ENCODE assay signal across 17 cellular contexts in the genomic region with DNA sequence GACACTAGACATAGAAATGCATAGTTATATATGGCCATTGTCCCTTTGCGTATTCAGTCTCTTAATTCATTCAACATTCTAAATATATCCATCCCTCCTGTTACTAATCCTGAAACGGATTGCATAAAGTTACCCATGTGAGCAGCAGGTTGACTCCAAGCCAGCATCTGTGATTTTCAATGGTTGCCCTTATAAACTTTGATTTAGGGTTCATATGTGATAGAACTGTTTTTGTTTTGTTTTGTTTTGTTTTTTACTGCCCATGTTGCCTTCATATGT. TPM values are rescaled to one million over a fixed set of nuclear protein-coding genes. Genes with fewer than 3 reads are reported as not detected.
DNase-seq lines count a peak whose midpoint lies in the region; ATAC-seq, FAIRE-seq and TF ChIP-seq lines count a peak whose summit lies in the region.
"Had no signal": no experiment of that assay in that cellular context is flagged by ENCODE, and none has a peak within 500 bp of the region (broad histone marks: within the 10 kb centered on the region; RNA-seq: fewer than 3 reads in every experiment).

No MANE protein-coding gene starts in this region.

- DNase-seq in Right ventricle myocardium superior (no peak), right cardiac atrium (no peak), H1 (ENCODE audit: low read depth in 1 of 2, low spot score in 2 of 2) (no peak), osteoblast (ENCODE audit: insufficient read length, low spot score, missing footprints) (peak; percentile 14), suprapubic skin (ENCODE audit: low spot score in 2 of 2) (peak; percentile 0 to 15), mesendoderm (no peak)
- DNase-seq: GDM1 had no signal

- H3K27me3 ChIP-seq in right cardiac atrium (ENCODE audit: control insufficient read depth, insufficient read depth) (no peaks in the 10 kb centered on the region), H1 (replicated peaks in 1 of 4; ENCODE audit: control insufficient read depth in 3 of 4, extremely low read depth in 1 of 4, insufficient read depth in 3 of 4, low read length in 3 of 4) (no peaks in the 10 kb centered on the region; a peak in 1 of 7 replicates), osteoblast (ENCODE audit: insufficient read depth, low read length) (no peaks in the 10 kb centered on the region), suprapubic skin (no peaks in the 10 kb centered on the region), mesendoderm (ENCODE audit: insufficient read depth, low read length, poor library complexity) (no peaks in the 10 kb centered on the region)
- H3K27me3 ChIP-seq: BE2C; BLaER1 treated with 17β-estradiol and CSF1 and Interleukin-3, amounts not matched to agents 10 nM and 100 nM had no signal

- H2BK5ac ChIP-seq in H1 (ENCODE audit: low read depth, low read length) (no peak overlapping the region), mesendoderm (ENCODE audit: low read length) (no peak overlapping the region)

- no peaks in the 10 kb centered on the region for H3K9me3 ChIP-seq in right cardiac atrium (ENCODE audit: control insufficient read depth, low read length)
- H3K9me3 ChIP-seq in H1 (ENCODE audit: insufficient read depth in 2 of 2, low read depth in 1 of 2, low read length in 1 of 2) = no peaks in the 10 kb centered on the region
- H3K9me3 ChIP-seq in osteoblast (ENCODE audit: low read depth, low read length) = no peaks in the 10 kb centered on the region
- H3K9me3 ChIP-seq in suprapubic skin = no peaks in the 10 kb centered on the region
- H3K9me3 ChIP-seq: A549; BE2C; BLaER1 treated with 17β-estradiol and CSF1 and Interleukin-3, amounts not matched to agents 10 nM and 100 nM had no signal

- FAIRE-seq in H1 (lab: Jason Lieb, UNC) = no peak
- FAIRE-seq: A549, D721Med had no signal

- no peak overlapping the region for H3K14ac ChIP-seq in H1 (ENCODE audit: insufficient read length)

- H2BK15ac ChIP-seq in H1 (ENCODE audit: low read length) (0 out of 2 replicates have a peak overlapping the region, but pooled peaks have one; percentile 83), mesendoderm (replicated peaks; ENCODE audit: low read depth) (no peak overlapping the region)

- H3K4me3 ChIP-seq in right cardiac atrium (ENCODE audit: low read length) = no peak overlapping the region
- no peak overlapping the region for H3K4me3 ChIP-seq in H1 (ENCODE audit: extremely low read depth in 1 of 4, insufficient read depth in 2 of 4, low read depth in 3 of 4, low read length in 4 of 4)
- H3K4me3 ChIP-seq in osteoblast (ENCODE audit: insufficient read depth, low read length) = no peak overlapping the region
- H3K4me3 ChIP-seq in suprapubic skin = no peak overlapping the region
- no peak overlapping the region for H3K4me3 ChIP-seq in mesendoderm (ENCODE audit: low read length)
- H3K4me3 ChIP-seq: A549; BLaER1 treated with 17β-estradiol and CSF1 and Interleukin-3, amounts not matched to agents 10 nM and 100 nM; GM12878; GM23248 had no signal

- H4K5ac ChIP-seq in H1 (ENCODE audit: insufficient read length, low read depth, low read length) (no peak overlapping the region), mesendoderm (ENCODE audit: low read length) (no peak overlapping the region)

- H3K9ac ChIP-seq in H1 (replicated peaks in 1 of 4; ENCODE audit: extremely low read depth in 1 of 4, low read depth in 3 of 4, low read length in 3 of 4) (no peak overlapping the region), mesendoderm (ENCODE audit: low read length) (no peak overlapping the region)
- H3K9ac ChIP-seq: BLaER1 treated with 17β-estradiol and CSF1 and Interleukin-3, amounts not matched to agents 10 nM and 100 nM; GM23248 had no signal

- H3K79me1 ChIP-seq in H1 (ENCODE audit: low read depth, low read length) (no peaks in the 10 kb centered on the region), mesendoderm (ENCODE audit: low read length) (no peaks in the 10 kb centered on the region)

- H4K20me1 ChIP-seq in H1 (replicated peaks in 1 of 2; ENCODE audit: control insufficient read depth in 1 of 2, insufficient read depth in 2 of 2, low read length in 2 of 2) (peaks cover 0 to 6% of the 10 kb centered on the region in 2 experiments), osteoblast (ENCODE audit: insufficient read depth, low read length) (no peaks in the 10 kb centered on the region)
- H4K20me1 ChIP-seq: BLaER1 treated with 17β-estradiol and CSF1 and Interleukin-3, amounts not matched to agents 10 nM and 100 nM had no signal

- no peak overlapping the region for H4K91ac ChIP-seq in H1 (replicated peaks; ENCODE audit: insufficient read length, low read length)

- H3K18ac ChIP-seq in H1 (ENCODE audit: extremely low read depth, low read length) = no peak overlapping the region
- no peak overlapping the region for H3K18ac ChIP-seq in mesendoderm (ENCODE audit: low read length)

- H3K79me2 ChIP-seq in H1 (ENCODE audit: control insufficient read depth in 1 of 2, insufficient read depth in 2 of 2, low read length in 2 of 2) (no peaks in the 10 kb centered on the region), osteoblast (ENCODE audit: insufficient read depth, low read length) (no peaks in the 10 kb centered on the region), mesendoderm (ENCODE audit: control insufficient read depth, insufficient read depth, low read length) (no peaks in the 10 kb centered on the region)

- CTCF ChIA-PET in H1 (lab: Charles Lee; ENCODE audit: partially characterized antibody) = interaction anchor here (0.6 to 19.9 kb wide), 23 partner anchors 11 to 338 kb away, joined by 3 to 322 read pairs (median 5); no protein-coding TSS in a partner anchor

- TF ChIP-seq POLR2A in H1 (IDR thresholded peaks at IDR 0.05; ENCODE audit: control extremely low read depth in 1 of 2, low read depth in 2 of 2, low read length in 2 of 2) (no peak), suprapubic skin (IDR thresholded peaks at IDR 0.05) (no peak)

- ATAC-seq in Right ventricle myocardium superior (ENCODE audit: poor library complexity) (peak; percentile 3), right cardiac atrium (no peak), HG02678 (IDR thresholded peaks at IDR 0.05; ENCODE audit: unreplicated experiment) (no peak)

- POLR2A ChIA-PET in H1 (lab: Charles Lee; ENCODE audit: partially characterized antibody) = interaction anchor here (1.5 kb wide), 1 partner anchor 113 kb away, joined by 3 read pairs; no protein-coding TSS in a partner anchor

- no peak for TF ChIP-seq RAD21 in H1 (IDR thresholded peaks at IDR 0.05 in 1 of 2, conservative IDR thresholded peaks at IDR 0.05 in 1 of 2; ENCODE audit: low read depth in 2 of 2, low read length in 2 of 2)

- H3K56ac ChIP-seq in H1 (replicated peaks; ENCODE audit: insufficient read length, low read depth, low read length) = no peak overlapping the region
- no peak overlapping the region for H3K56ac ChIP-seq in mesendoderm (ENCODE audit: low read length)

- no peak overlapping the region for H2AFZ ChIP-seq in H1 (ENCODE audit: low read length)
- no peak overlapping the region for H2AFZ ChIP-seq in osteoblast (ENCODE audit: low read length)
- H2AFZ ChIP-seq: GM23248 had no signal

- H3K36me3 ChIP-seq in H1 (ENCODE audit: control insufficient read depth in 2 of 4, insufficient read depth in 4 of 4, low read length in 3 of 4) (no peaks in the 10 kb centered on the region), osteoblast (ENCODE audit: insufficient read depth, low read length) (no peaks in the 10 kb centered on the region), suprapubic skin (no peaks in the 10 kb centered on the region), mesendoderm (ENCODE audit: control insufficient read depth, insufficient read depth, low read length) (no peaks in the 10 kb centered on the region)
- H3K36me3 ChIP-seq: BE2C; BLaER1 treated with 17β-estradiol and CSF1 and Interleukin-3, amounts not matched to agents 10 nM and 100 nM had no signal

- no peak for TF ChIP-seq CTCF in H1 (IDR thresholded peaks at IDR 0.05; ENCODE audit: control extremely low read depth in 1 of 3, insufficient read depth in 1 of 3, low read depth in 1 of 3, low read length in 3 of 3)
- no peak for TF ChIP-seq CTCF in osteoblast (IDR thresholded peaks at IDR 0.05; ENCODE audit: extremely low read depth, low read depth, low read length)
- TF ChIP-seq CTCF in suprapubic skin (IDR thresholded peaks at IDR 0.05) = no peak

- WGBS in right cardiac atrium = 56% methylated on average over 2 of the region's 2 CpGs
- 87% methylated on average over 2 of the region's 2 CpGs; no CpG with 5 or more reads in 1 of the 2 experiments for WGBS in H1 (ENCODE audit: extremely low coverage in 1 of 2, insufficient coverage in 1 of 2, insufficient read length in 1 of 2, insufficient replicate concordance in 2 of 2, low coverage in 1 of 2, low lambda C conversion rate in 2 of 2, missing lambda C conversion rate in 1 of 2), 2 experiments
- WGBS in suprapubic skin = 60% methylated on average over 2 of the region's 2 CpGs
- WGBS in mesendoderm (ENCODE audit: extremely low coverage, insufficient coverage, low lambda C conversion rate) = no CpG with 5 or more reads among the region's 2 CpGs

- H2BK120ac ChIP-seq in H1 (replicated peaks; ENCODE audit: low read depth, low read length) = no peak overlapping the region
- H2BK120ac ChIP-seq in mesendoderm (ENCODE audit: low read depth, low read length) = no peak overlapping the region

- no peak overlapping the region for H4K8ac ChIP-seq in H1 (ENCODE audit: extremely low read depth, insufficient read depth, low read length)
- H4K8ac ChIP-seq in mesendoderm (ENCODE audit: low read depth, low read length) = no peak overlapping the region

- H2AK5ac ChIP-seq in H1 (ENCODE audit: low read depth, low read length) (no peak overlapping the region), mesendoderm (ENCODE audit: low read length) (no peak overlapping the region)

- no peak overlapping the region for H3K4me2 ChIP-seq in H1 (ENCODE audit: insufficient read depth in 1 of 2, low read depth in 2 of 2, low read length in 2 of 2)
- H3K4me2 ChIP-seq in osteoblast (ENCODE audit: insufficient read depth, low read length) = no peak overlapping the region
- H3K4me2 ChIP-seq in mesendoderm (ENCODE audit: low read length) = no peak overlapping the region
- H3K4me2 ChIP-seq: A549 had no signal

- no peak overlapping the region for H2BK12ac ChIP-seq in H1 (ENCODE audit: low read depth, low read length)

- no peak overlapping the region for H3K4ac ChIP-seq in H1 (replicated peaks; ENCODE audit: insufficient read length, low read depth, low read length)
- H3K4ac ChIP-seq in mesendoderm (ENCODE audit: low read depth, low read length) = no peak overlapping the region

- no peak overlapping the region for H2BK20ac ChIP-seq in H1 (ENCODE audit: low read length)

- intact Hi-C loops in Right ventricle myocardium superior (cut with DNase I) = loop anchor here (5.0 kb wide), 1 partner anchor 177 kb away; the partner anchor contains the start of gene MKRN1
- intact Hi-C loops in right cardiac atrium (cut with DNase I) = loop anchor here in 1 of 4 donors (2.0 kb wide), 1 partner anchor 135 kb away; no protein-coding TSS in a partner anchor

- no peak overlapping the region for H3K23ac ChIP-seq in H1 (ENCODE audit: insufficient read length)
- H3K23ac ChIP-seq in mesendoderm (ENCODE audit: low read length) = no peak overlapping the region

- H3K4me1 ChIP-seq in right cardiac atrium (ENCODE audit: control insufficient read depth, insufficient read depth, low read length) = peaks cover 6% of the 10 kb centered on the region
- peaks cover 0 to 3% (median under 1%) of the 10 kb centered on the region in 4 experiments; a peak in 2 of 7 replicates for H3K4me1 ChIP-seq in H1 (replicated peaks in 1 of 4; ENCODE audit: control insufficient read depth in 3 of 4, insufficient read depth in 4 of 4, low read length in 3 of 4)
- peaks cover 16% of the 10 kb centered on the region for H3K4me1 ChIP-seq in osteoblast (ENCODE audit: insufficient read depth, low read length)
- H3K4me1 ChIP-seq in suprapubic skin = peaks cover 25% of the 10 kb centered on the region
- no peaks in the 10 kb centered on the region for H3K4me1 ChIP-seq in mesendoderm (ENCODE audit: control insufficient read depth, low read depth, low read length)
- H3K4me1 ChIP-seq: BE2C had no signal

- peaks cover 6% of the 10 kb centered on the region; the same call in 1 of the 2 replicates for H3K23me2 ChIP-seq in H1 (ENCODE audit: low read depth, low read length)

- TF ChIP-seq EP300 in H1 (IDR thresholded peaks at IDR 0.05; ENCODE audit: borderline replicate concordance in 1 of 2, low read depth in 2 of 2, low read length in 2 of 2) (no peak), suprapubic skin (IDR thresholded peaks at IDR 0.05) (no peak)

- no peak overlapping the region for H3K27ac ChIP-seq in right cardiac atrium (ENCODE audit: low read length)
- H3K27ac ChIP-seq in H1 (ENCODE audit: low read depth, low read length) = no peak overlapping the region
- H3K27ac ChIP-seq in osteoblast (ENCODE audit: low read depth, low read length) = no peak overlapping the region
- H3K27ac ChIP-seq in suprapubic skin = no peak overlapping the region
- H3K27ac ChIP-seq in mesendoderm (ENCODE audit: low read depth, low read length) = no peak overlapping the region
- H3K27ac ChIP-seq: A549; BLaER1 treated with 17β-estradiol and CSF1 and Interleukin-3, amounts not matched to agents 10 nM and 100 nM; GM23248 had no signal

RNA-seq across cellular contexts. Expression of gene DENND2A, which starts 13.4 kb away (rescaled TPM):
- total RNA-seq in Right ventricle myocardium superior (11.6 TPM), right cardiac atrium (10 to 100 TPM; 10.7 to 16.6 (median 12.3) TPM), osteoblast (0.36 and 0.59 TPM in 2 replicates), suprapubic skin (1 to 10 TPM in 3 of 4 donors, under 1 TPM in 1; 0.99 to 5.1 (median 2.2) TPM)
- polyA plus RNA-seq in right cardiac atrium (8.7 TPM), H1 (2011; rRNA removed) (5.0 and 6.0 TPM in 2 replicates)
- 11.4 and 13.0 TPM in 2 replicates for total RNA-seq in H1 (2021; fragmentation: NEBNext Ultra II Directional; extraction: Animal tissue kit (Norgen Biotek cat#: 25700))
- 5.6 TPM for polyA plus RNA-seq in H1 (2011; cell fraction: cytosol; rRNA removed)
- 8.0 TPM for polyA plus RNA-seq in H1 (2011; cell fraction: nucleus; rRNA removed)
- polyA plus RNA-seq in H1 (2012, experiment 1 of 2) = 7.1 to 8.8 TPM (median 8.0 TPM) in 4 replicates
- 5.8 TPM for polyA plus RNA-seq in H1 (2012, experiment 2 of 2)
- polyA plus RNA-seq in H1 (2013, experiment 1 of 2) = 6.1 TPM
- polyA plus RNA-seq in H1 (2013, experiment 2 of 2) = 6.6 TPM
- polyA minus RNA-seq in H1 (2011; rRNA and poly(A)+ RNA removed) = 8.0 and 12.4 TPM in 2 replicates
- 4.6 TPM for polyA minus RNA-seq in H1 (2011; cell fraction: cytosol; rRNA and poly(A)+ RNA removed)
- 6.4 TPM for polyA minus RNA-seq in H1 (2011; cell fraction: nucleus; rRNA and poly(A)+ RNA removed)
- 3.6 TPM for polyA plus RNA-seq in mesendoderm (2013, experiment 1 of 2)
- 4.0 TPM for polyA plus RNA-seq in mesendoderm (2013, experiment 2 of 2)
- total RNA-seq: CD4-positive, alpha-beta T cell; CD8-positive, alpha-beta memory T cell; GM12878 had no signal
- polyA plus RNA-seq: CD14-positive monocyte; CD8-positive, alpha-beta memory T cell had no signal

RNA-seq across cellular contexts. Expression of gene ADCK2, which starts 18.7 kb away (rescaled TPM):
- total RNA-seq in Right ventricle myocardium superior (9.2 TPM), right cardiac atrium (10 to 100 TPM; 13.2 to 17.9 (median 14.9) TPM), osteoblast (25.3 and 28.6 TPM in 2 replicates), suprapubic skin (10 to 100 TPM; 41.2 to 65.9 (median 53.3) TPM)
- polyA plus RNA-seq in right cardiac atrium (11.7 TPM), H1 (2011; rRNA removed) (6.9 and 9.8 TPM in 2 replicates)
- total RNA-seq in H1 (2021; fragmentation: NEBNext Ultra II Directional; extraction: Animal tissue kit (Norgen Biotek cat#: 25700)) = 10.3 and 11.7 TPM in 2 replicates
- 8.6 TPM for polyA plus RNA-seq in H1 (2011; cell fraction: cytosol; rRNA removed)
- polyA plus RNA-seq in H1 (2011; cell fraction: nucleus; rRNA removed) = 9.1 TPM
- 7.5 to 12.1 TPM (median 10.2 TPM) in 4 replicates for polyA plus RNA-seq in H1 (2012, experiment 1 of 2)
- 14.6 TPM for polyA plus RNA-seq in H1 (2012, experiment 2 of 2)
- polyA plus RNA-seq in H1 (2013, experiment 1 of 2) = 6.7 TPM
- polyA plus RNA-seq in H1 (2013, experiment 2 of 2) = 6.8 TPM
- 8.7 and 8.9 TPM in 2 replicates for polyA minus RNA-seq in H1 (2011; rRNA and poly(A)+ RNA removed)
- polyA minus RNA-seq in H1 (2011; cell fraction: cytosol; rRNA and poly(A)+ RNA removed) = 4.6 TPM
- 4.7 TPM for polyA minus RNA-seq in H1 (2011; cell fraction: nucleus; rRNA and poly(A)+ RNA removed)
- 3.9 TPM for polyA plus RNA-seq in mesendoderm (2013, experiment 1 of 2)
- 3.9 TPM for polyA plus RNA-seq in mesendoderm (2013, experiment 2 of 2)

RNA-seq across cellular contexts. Expression of gene NDUFB2, which starts 42.5 kb away (rescaled TPM):
- total RNA-seq in Right ventricle myocardium superior (808 TPM), right cardiac atrium (100 to 1,000 TPM; 460 to 569 (median 505) TPM), osteoblast (56.5 and 66.3 TPM in 2 replicates), suprapubic skin (100 to 1,000 TPM; 104 to 435 (median 229) TPM)
- polyA plus RNA-seq in right cardiac atrium (860 TPM), H1 (2011; rRNA removed) (881 and 997 TPM in 2 replicates)
- 168 and 170 TPM in 2 replicates for total RNA-seq in H1 (2021; fragmentation: NEBNext Ultra II Directional; extraction: Animal tissue kit (Norgen Biotek cat#: 25700))
- polyA plus RNA-seq in H1 (2011; cell fraction: cytosol; rRNA removed) = 532 TPM
- 232 TPM for polyA plus RNA-seq in H1 (2011; cell fraction: nucleus; rRNA removed)
- 258 to 279 TPM (median 266 TPM) in 4 replicates for polyA plus RNA-seq in H1 (2012, experiment 1 of 2)
- 637 TPM for polyA plus RNA-seq in H1 (2012, experiment 2 of 2)
- 290 TPM for polyA plus RNA-seq in H1 (2013, experiment 1 of 2)
- polyA plus RNA-seq in H1 (2013, experiment 2 of 2) = 324 TPM
- 45.0 and 47.6 TPM in 2 replicates for polyA minus RNA-seq in H1 (2011; rRNA and poly(A)+ RNA removed)
- polyA minus RNA-seq in H1 (2011; cell fraction: cytosol; rRNA and poly(A)+ RNA removed) = 37.9 TPM
- polyA minus RNA-seq in H1 (2011; cell fraction: nucleus; rRNA and poly(A)+ RNA removed) = 43.9 TPM
- polyA plus RNA-seq in mesendoderm (2013, experiment 1 of 2) = 386 TPM
- polyA plus RNA-seq in mesendoderm (2013, experiment 2 of 2) = 383 TPM

Comparison
In these comparisons a context has a peak if more than half of its experiments do, and no peak if none do; other contexts are left out.
1. DNase-seq: peak in osteoblast (single experiment) and suprapubic skin (2 of 2); none in Right ventricle myocardium superior (single experiment), right cardiac atrium (0 of 3), H1 (0 of 2) and mesendoderm (single experiment).